1 cellular context compared by ENCODE assay signal in the genomic region with DNA sequence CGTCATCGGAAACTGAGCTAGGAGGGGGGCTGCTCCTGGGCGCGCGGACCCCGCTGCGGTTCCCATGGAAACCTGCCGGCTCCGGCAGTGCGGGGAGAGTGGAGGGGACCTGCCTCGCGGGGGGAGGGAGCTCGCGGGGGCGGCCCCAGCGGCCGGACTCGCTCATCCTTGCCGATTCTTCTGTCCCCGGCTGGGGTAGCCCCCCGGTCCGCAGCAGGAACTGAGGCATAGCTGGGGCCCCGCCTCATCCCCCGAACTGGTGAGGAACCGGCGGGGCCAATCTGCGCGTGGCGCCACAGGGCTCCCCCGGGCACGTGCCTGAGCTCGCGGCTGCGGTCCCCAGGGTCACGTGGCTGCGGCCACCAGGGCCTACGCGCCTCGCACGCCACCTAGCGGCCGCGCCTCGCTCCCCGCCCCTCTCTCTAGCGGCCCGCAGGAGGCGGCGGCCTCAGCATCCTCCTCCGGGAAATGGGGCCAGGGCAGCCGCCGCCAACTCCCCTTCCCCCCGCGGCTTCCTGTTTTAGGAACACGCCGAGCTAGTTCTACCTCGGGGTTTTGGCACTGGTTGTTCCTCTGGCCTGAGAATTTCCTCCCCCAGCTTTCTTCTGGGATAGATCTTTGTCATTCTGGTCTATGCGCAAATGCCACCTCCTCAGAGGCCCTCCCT.
TF ChIP-seq lines count a peak whose summit lies in the region.

No MANE protein-coding gene starts in this region.

TF ChIP-seq in GM12878, 131 proteins besides CTCF, POLR2A, EP300 and RAD21 (continues in another document):
- TF ChIP-seq, protein P1, sequence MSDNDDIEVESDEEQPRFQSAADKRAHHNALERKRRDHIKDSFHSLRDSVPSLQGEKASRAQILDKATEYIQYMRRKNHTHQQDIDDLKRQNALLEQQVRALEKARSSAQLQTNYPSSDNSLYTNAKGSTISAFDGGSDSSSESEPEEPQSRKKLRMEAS (IDR thresholded peaks at IDR 0.05; ENCODE audit: low read depth, low read length): peak; percentile 98
- peak; percentile 83; the same call in 1 of the 2 replicates for TF ChIP-seq RCOR1 (conservative IDR thresholded peaks at IDR 0.05; ENCODE audit: low read depth, low read length)
- no peak; the same call in 1 of the 2 replicates for TF ChIP-seq HCFC1 (IDR thresholded peaks at IDR 0.05; ENCODE audit: low read length)
- TF ChIP-seq HDAC6 (IDR thresholded peaks at IDR 0.05; ENCODE audit: unreplicated experiment): no peak
- TF ChIP-seq, protein P2, sequence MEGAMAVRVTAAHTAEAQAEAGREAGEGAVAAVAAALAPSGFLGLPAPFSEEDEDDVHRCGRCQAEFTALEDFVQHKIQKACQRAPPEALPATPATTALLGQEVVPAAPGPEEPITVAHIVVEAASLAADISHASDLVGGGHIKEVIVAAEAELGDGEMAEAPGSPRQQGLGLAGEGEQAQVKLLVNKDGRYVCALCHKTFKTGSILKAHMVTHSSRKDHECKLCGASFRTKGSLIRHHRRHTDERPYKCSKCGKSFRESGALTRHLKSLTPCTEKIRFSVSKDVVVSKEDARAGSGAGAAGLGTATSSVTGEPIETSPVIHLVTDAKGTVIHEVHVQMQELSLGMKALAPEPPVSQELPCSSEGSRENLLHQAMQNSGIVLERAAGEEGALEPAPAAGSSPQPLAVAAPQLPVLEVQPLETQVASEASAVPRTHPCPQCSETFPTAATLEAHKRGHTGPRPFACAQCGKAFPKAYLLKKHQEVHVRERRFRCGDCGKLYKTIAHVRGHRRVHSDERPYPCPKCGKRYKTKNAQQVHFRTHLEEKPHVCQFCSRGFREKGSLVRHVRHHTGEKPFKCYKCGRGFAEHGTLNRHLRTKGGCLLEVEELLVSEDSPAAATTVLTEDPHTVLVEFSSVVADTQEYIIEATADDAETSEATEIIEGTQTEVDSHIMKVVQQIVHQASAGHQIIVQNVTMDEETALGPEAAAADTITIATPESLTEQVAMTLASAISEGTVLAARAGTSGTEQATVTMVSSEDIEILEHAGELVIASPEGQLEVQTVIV (IDR thresholded peaks at IDR 0.05; ENCODE audit: borderline replicate concordance, partially characterized antibody): no peak
- peak; percentile 78; the same call in 1 of the 2 replicates for TF ChIP-seq RB1 (IDR thresholded peaks at IDR 0.05; ENCODE audit: borderline replicate concordance)
- peak; percentile 90 for TF ChIP-seq GATAD2B (conservative IDR thresholded peaks at IDR 0.05; ENCODE audit: low read depth)
- 0 out of 2 replicates have a peak, but pooled peaks have one; percentile 58 for TF ChIP-seq BMI1 (IDR thresholded peaks at IDR 0.05; ENCODE audit: borderline replicate concordance)
- TF ChIP-seq TAF1 (IDR thresholded peaks at IDR 0.05; ENCODE audit: borderline replicate concordance, low read depth, low read length): peak; percentile 28; the same call in 1 of the 2 replicates
- no peak for TF ChIP-seq CHD1 (IDR thresholded peaks at IDR 0.05; ENCODE audit: low read depth, low read length)
- no peak for TF ChIP-seq SRF (IDR thresholded peaks at IDR 0.05; ENCODE audit: low read depth in 2 of 2, low read length in 2 of 2)
- no peak for TF ChIP-seq GABPA (IDR thresholded peaks at IDR 0.05; ENCODE audit: low read depth)
- TF ChIP-seq, protein P3, sequence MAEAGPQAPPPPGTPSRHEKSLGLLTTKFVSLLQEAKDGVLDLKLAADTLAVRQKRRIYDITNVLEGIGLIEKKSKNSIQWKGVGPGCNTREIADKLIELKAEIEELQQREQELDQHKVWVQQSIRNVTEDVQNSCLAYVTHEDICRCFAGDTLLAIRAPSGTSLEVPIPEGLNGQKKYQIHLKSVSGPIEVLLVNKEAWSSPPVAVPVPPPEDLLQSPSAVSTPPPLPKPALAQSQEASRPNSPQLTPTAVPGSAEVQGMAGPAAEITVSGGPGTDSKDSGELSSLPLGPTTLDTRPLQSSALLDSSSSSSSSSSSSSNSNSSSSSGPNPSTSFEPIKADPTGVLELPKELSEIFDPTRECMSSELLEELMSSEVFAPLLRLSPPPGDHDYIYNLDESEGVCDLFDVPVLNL (IDR thresholded peaks at IDR 0.05; ENCODE audit: low read depth, low read length): no peak
- TF ChIP-seq, protein P4, sequence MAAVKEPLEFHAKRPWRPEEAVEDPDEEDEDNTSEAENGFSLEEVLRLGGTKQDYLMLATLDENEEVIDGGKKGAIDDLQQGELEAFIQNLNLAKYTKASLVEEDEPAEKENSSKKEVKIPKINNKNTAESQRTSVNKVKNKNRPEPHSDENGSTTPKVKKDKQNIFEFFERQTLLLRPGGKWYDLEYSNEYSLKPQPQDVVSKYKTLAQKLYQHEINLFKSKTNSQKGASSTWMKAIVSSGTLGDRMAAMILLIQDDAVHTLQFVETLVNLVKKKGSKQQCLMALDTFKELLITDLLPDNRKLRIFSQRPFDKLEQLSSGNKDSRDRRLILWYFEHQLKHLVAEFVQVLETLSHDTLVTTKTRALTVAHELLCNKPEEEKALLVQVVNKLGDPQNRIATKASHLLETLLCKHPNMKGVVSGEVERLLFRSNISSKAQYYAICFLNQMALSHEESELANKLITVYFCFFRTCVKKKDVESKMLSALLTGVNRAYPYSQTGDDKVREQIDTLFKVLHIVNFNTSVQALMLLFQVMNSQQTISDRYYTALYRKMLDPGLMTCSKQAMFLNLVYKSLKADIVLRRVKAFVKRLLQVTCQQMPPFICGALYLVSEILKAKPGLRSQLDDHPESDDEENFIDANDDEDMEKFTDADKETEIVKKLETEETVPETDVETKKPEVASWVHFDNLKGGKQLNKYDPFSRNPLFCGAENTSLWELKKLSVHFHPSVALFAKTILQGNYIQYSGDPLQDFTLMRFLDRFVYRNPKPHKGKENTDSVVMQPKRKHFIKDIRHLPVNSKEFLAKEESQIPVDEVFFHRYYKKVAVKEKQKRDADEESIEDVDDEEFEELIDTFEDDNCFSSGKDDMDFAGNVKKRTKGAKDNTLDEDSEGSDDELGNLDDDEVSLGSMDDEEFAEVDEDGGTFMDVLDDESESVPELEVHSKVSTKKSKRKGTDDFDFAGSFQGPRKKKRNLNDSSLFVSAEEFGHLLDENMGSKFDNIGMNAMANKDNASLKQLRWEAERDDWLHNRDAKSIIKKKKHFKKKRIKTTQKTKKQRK (IDR thresholded peaks at IDR 0.05; ENCODE audit: low read depth, low read length): no peak
- no peak for TF ChIP-seq FOXK2 (IDR thresholded peaks at IDR 0.05)
- TF ChIP-seq, protein P5, sequence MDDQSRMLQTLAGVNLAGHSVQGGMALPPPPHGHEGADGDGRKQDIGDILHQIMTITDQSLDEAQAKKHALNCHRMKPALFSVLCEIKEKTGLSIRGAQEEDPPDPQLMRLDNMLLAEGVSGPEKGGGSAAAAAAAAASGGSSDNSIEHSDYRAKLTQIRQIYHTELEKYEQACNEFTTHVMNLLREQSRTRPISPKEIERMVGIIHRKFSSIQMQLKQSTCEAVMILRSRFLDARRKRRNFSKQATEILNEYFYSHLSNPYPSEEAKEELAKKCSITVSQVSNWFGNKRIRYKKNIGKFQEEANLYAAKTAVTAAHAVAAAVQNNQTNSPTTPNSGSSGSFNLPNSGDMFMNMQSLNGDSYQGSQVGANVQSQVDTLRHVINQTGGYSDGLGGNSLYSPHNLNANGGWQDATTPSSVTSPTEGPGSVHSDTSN (IDR thresholded peaks at IDR 0.05; ENCODE audit: insufficient replicate concordance, low read depth, low read length): no peak
- TF ChIP-seq SMC3 (IDR thresholded peaks at IDR 0.05; ENCODE audit: borderline replicate concordance, low read length): peak; percentile 81
- TF ChIP-seq RAD51 (IDR thresholded peaks at IDR 0.05): peak; percentile 93
- TF ChIP-seq RUNX3 (IDR thresholded peaks at IDR 0.05; ENCODE audit: low read length): peak; percentile 95
- TF ChIP-seq, protein P6, sequence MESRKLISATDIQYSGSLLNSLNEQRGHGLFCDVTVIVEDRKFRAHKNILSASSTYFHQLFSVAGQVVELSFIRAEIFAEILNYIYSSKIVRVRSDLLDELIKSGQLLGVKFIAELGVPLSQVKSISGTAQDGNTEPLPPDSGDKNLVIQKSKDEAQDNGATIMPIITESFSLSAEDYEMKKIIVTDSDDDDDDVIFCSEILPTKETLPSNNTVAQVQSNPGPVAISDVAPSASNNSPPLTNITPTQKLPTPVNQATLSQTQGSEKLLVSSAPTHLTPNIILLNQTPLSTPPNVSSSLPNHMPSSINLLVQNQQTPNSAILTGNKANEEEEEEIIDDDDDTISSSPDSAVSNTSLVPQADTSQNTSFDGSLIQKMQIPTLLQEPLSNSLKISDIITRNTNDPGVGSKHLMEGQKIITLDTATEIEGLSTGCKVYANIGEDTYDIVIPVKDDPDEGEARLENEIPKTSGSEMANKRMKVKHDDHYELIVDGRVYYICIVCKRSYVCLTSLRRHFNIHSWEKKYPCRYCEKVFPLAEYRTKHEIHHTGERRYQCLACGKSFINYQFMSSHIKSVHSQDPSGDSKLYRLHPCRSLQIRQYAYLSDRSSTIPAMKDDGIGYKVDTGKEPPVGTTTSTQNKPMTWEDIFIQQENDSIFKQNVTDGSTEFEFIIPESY (IDR thresholded peaks at IDR 0.05): no peak
- TF ChIP-seq POLR2AphosphoS2 (IDR thresholded peaks at IDR 0.05; ENCODE audit: low read depth, low read length): peak; percentile 60
- TF ChIP-seq, protein P7, sequence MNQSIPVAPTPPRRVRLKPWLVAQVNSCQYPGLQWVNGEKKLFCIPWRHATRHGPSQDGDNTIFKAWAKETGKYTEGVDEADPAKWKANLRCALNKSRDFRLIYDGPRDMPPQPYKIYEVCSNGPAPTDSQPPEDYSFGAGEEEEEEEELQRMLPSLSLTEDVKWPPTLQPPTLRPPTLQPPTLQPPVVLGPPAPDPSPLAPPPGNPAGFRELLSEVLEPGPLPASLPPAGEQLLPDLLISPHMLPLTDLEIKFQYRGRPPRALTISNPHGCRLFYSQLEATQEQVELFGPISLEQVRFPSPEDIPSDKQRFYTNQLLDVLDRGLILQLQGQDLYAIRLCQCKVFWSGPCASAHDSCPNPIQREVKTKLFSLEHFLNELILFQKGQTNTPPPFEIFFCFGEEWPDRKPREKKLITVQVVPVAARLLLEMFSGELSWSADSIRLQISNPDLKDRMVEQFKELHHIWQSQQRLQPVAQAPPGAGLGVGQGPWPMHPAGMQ (IDR thresholded peaks at IDR 0.05; ENCODE audit: borderline replicate concordance): no peak
- TF ChIP-seq CREB1 (IDR thresholded peaks at IDR 0.05; ENCODE audit: low read depth): no peak; the same call in 1 of the 2 replicates
- TF ChIP-seq NFYA (IDR thresholded peaks at IDR 0.05; ENCODE audit: borderline replicate concordance, low read depth, low read length): no peak
- no peak for TF ChIP-seq ATF7 (IDR thresholded peaks at IDR 0.05; ENCODE audit: low read depth)
- TF ChIP-seq YBX1 (IDR thresholded peaks at IDR 0.05): no peak
- TF ChIP-seq SREBF2 (IDR thresholded peaks at IDR 0.05; ENCODE audit: low read length): no peak
- TF ChIP-seq ZZZ3 (IDR thresholded peaks at IDR 0.05; ENCODE audit: control insufficient read depth, insufficient read length, low read depth): no peak
- TF ChIP-seq POLR2AphosphoS5 (IDR thresholded peaks at IDR 0.05; ENCODE audit: low read length): no peak
- peak in 1 of 2 experiments; percentile 47; a peak in 1 of 3 replicates for TF ChIP-seq EGR1 (IDR thresholded peaks at IDR 0.05; ENCODE audit: borderline replicate concordance in 1 of 2, low read depth in 2 of 2, low read length in 2 of 2)
- TF ChIP-seq, protein P8, sequence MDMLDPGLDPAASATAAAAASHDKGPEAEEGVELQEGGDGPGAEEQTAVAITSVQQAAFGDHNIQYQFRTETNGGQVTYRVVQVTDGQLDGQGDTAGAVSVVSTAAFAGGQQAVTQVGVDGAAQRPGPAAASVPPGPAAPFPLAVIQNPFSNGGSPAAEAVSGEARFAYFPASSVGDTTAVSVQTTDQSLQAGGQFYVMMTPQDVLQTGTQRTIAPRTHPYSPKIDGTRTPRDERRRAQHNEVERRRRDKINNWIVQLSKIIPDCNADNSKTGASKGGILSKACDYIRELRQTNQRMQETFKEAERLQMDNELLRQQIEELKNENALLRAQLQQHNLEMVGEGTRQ (IDR thresholded peaks at IDR 0.05; ENCODE audit: borderline replicate concordance, low read depth, low read length): peak; percentile 94
- TF ChIP-seq SREBF1 (IDR thresholded peaks at IDR 0.05; ENCODE audit: low read length): no peak
- TF ChIP-seq, protein P9, sequence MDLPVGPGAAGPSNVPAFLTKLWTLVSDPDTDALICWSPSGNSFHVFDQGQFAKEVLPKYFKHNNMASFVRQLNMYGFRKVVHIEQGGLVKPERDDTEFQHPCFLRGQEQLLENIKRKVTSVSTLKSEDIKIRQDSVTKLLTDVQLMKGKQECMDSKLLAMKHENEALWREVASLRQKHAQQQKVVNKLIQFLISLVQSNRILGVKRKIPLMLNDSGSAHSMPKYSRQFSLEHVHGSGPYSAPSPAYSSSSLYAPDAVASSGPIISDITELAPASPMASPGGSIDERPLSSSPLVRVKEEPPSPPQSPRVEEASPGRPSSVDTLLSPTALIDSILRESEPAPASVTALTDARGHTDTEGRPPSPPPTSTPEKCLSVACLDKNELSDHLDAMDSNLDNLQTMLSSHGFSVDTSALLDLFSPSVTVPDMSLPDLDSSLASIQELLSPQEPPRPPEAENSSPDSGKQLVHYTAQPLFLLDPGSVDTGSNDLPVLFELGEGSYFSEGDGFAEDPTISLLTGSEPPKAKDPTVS (IDR thresholded peaks at IDR 0.05; ENCODE audit: low read depth, low read length): no peak
- TF ChIP-seq ZNF207 (IDR thresholded peaks at IDR 0.05; ENCODE audit: borderline replicate concordance): peak; percentile 91; the same call in 1 of the 2 replicates
- no peak for TF ChIP-seq TCF12 (IDR thresholded peaks at IDR 0.05; ENCODE audit: low read depth, low read length)
- peak; percentile 89 for TF ChIP-seq DPF2 (IDR thresholded peaks at IDR 0.05)
- TF ChIP-seq CHD2 (IDR thresholded peaks at IDR 0.05; ENCODE audit: borderline replicate concordance, low read depth, low read length): no peak
- TF ChIP-seq, protein P10, sequence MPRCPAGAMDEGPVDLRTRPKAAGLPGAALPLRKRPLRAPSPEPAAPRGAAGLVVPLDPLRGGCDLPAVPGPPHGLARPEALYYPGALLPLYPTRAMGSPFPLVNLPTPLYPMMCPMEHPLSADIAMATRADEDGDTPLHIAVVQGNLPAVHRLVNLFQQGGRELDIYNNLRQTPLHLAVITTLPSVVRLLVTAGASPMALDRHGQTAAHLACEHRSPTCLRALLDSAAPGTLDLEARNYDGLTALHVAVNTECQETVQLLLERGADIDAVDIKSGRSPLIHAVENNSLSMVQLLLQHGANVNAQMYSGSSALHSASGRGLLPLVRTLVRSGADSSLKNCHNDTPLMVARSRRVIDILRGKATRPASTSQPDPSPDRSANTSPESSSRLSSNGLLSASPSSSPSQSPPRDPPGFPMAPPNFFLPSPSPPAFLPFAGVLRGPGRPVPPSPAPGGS (IDR thresholded peaks at IDR 0.05; ENCODE audit: borderline replicate concordance, insufficient read depth, low read depth, low read length, poor library complexity, severe bottlenecking): peak; percentile 33
